Comparison of ENCODE assay signal across 17 cellular contexts in genomic region chr1:167502192-167502551, GRCh38. TPM values are rescaled to one million over a fixed set of nuclear protein-coding genes. Genes with fewer than 3 reads are reported as not detected.
DNase-seq lines count a peak whose midpoint lies in the region; ATAC-seq and TF ChIP-seq lines count a peak whose summit lies in the region.
"Had no signal": no experiment of that assay in that cellular context is flagged by ENCODE, and none has a peak within 500 bp of the region (broad histone marks: within the 10 kb centered on the region; RNA-seq: fewer than 3 reads in every experiment).

No MANE protein-coding gene starts in this region.

- no peaks in the 10 kb centered on the region for H4K20me1 ChIP-seq in OCI-LY1 (ENCODE audit: insufficient read depth, low read length)
- H4K20me1 ChIP-seq: BLaER1 had no signal

- no peaks in the 10 kb centered on the region for H3K9me3 Mint-ChIP-seq in activated CD8-positive, alpha-beta memory T cell treated with anti-CD3 and anti-CD28 coated beads, Interleukin-2, amount 10 ng/mL, durations not matched to agents 7 days and 5 days (ENCODE audit: low read depth)
- H3K9me3 Mint-ChIP-seq in activated naive CD8-positive, alpha-beta T cell treated with anti-CD3 and anti-CD28 coated beads, Interleukin-2, amount 10 ng/mL, durations not matched to agents 7 days and 5 days = no peaks in the 10 kb centered on the region
- H3K9me3 Mint-ChIP-seq in progenitor cell of endocrine pancreas (ENCODE audit: low read depth) = no peaks in the 10 kb centered on the region
- H3K9me3 Mint-ChIP-seq: activated B cell treated with CpG ODN at 0.5 μM for 24 hours, nephron had no signal

- peak overlapping the region; percentile 83 for H3K27ac Mint-ChIP-seq in activated CD8-positive, alpha-beta memory T cell treated with anti-CD3 and anti-CD28 coated beads, Interleukin-2, amount 10 ng/mL, durations not matched to agents 7 days and 5 days
- peak overlapping the region; percentile 88 for H3K27ac Mint-ChIP-seq in activated naive CD8-positive, alpha-beta T cell treated with anti-CD3 and anti-CD28 coated beads, Interleukin-2, amount 10 ng/mL, durations not matched to agents 7 days and 5 days
- H3K27ac Mint-ChIP-seq in progenitor cell of endocrine pancreas = no peak overlapping the region
- H3K27ac Mint-ChIP-seq: activated B cell treated with CpG ODN at 0.5 μM for 24 hours, nephron had no signal

- peaks cover 83% of the 10 kb centered on the region for H3K4me1 Mint-ChIP-seq in activated CD8-positive, alpha-beta memory T cell treated with anti-CD3 and anti-CD28 coated beads, Interleukin-2, amount 10 ng/mL, durations not matched to agents 7 days and 5 days
- peaks cover 80% of the 10 kb centered on the region for H3K4me1 Mint-ChIP-seq in activated naive CD8-positive, alpha-beta T cell treated with anti-CD3 and anti-CD28 coated beads, Interleukin-2, amount 10 ng/mL, durations not matched to agents 7 days and 5 days
- peaks cover 3% of the 10 kb centered on the region for H3K4me1 Mint-ChIP-seq in progenitor cell of endocrine pancreas (ENCODE audit: low read depth)

- H3K4me3 Mint-ChIP-seq in activated CD8-positive, alpha-beta memory T cell treated with anti-CD3 and anti-CD28 coated beads, Interleukin-2, amount 10 ng/mL, durations not matched to agents 7 days and 5 days = peak overlapping the region; percentile 16
- H3K4me3 Mint-ChIP-seq in activated naive CD8-positive, alpha-beta T cell treated with anti-CD3 and anti-CD28 coated beads, Interleukin-2, amount 10 ng/mL, durations not matched to agents 7 days and 5 days = peak overlapping the region; percentile 43
- no peak overlapping the region for H3K4me3 Mint-ChIP-seq in progenitor cell of endocrine pancreas (ENCODE audit: low read depth)
- H3K4me3 Mint-ChIP-seq: activated B cell treated with CpG ODN at 0.5 μM for 24 hours, nephron had no signal

- H3K4me2 ChIP-seq in OCI-LY1 (ENCODE audit: low read length) (peak overlapping the region; percentile 57), parathyroid adenoma (ENCODE audit: low read length) (peak overlapping the region; percentile 56)
- H3K4me2 ChIP-seq: BLaER1 had no signal

- peaks cover 51% of the 10 kb centered on the region for H3K36me3 Mint-ChIP-seq in activated CD8-positive, alpha-beta memory T cell treated with anti-CD3 and anti-CD28 coated beads, Interleukin-2, amount 10 ng/mL, durations not matched to agents 7 days and 5 days
- peaks cover 43% of the 10 kb centered on the region for H3K36me3 Mint-ChIP-seq in activated naive CD8-positive, alpha-beta T cell treated with anti-CD3 and anti-CD28 coated beads, Interleukin-2, amount 10 ng/mL, durations not matched to agents 7 days and 5 days
- H3K36me3 Mint-ChIP-seq in progenitor cell of endocrine pancreas (ENCODE audit: insufficient read depth) = no peaks in the 10 kb centered on the region

- CTCF ChIA-PET in activated CD8-positive, alpha-beta memory T cell treated with anti-CD3 and anti-CD28 coated beads, Interleukin-2, amount 10 ng/mL, durations not matched to agents 7 days and 5 days (lab: Charles Lee) = interaction anchor here (0.7 to 5.8 kb wide), 4 partner anchors 15 to 100 kb away, joined by 3 to 63 read pairs (median 15); partner anchors contain the start of gene CD247

- H3K4me3 ChIP-seq in OCI-LY1 (ENCODE audit: low read depth, low read length, poor library complexity, severe bottlenecking) = peak overlapping the region; percentile 38
- peak overlapping the region; percentile 20 for H3K4me3 ChIP-seq in parathyroid adenoma (ENCODE audit: low read depth, low read length)
- H3K4me3 ChIP-seq: BLaER1, SJSA1 had no signal

- peak; percentile 16 for ATAC-seq in activated CD8-positive, alpha-beta memory T cell treated with anti-CD3 and anti-CD28 coated beads, Interleukin-2, amount 10 ng/mL, durations not matched to agents 7 days and 5 days
- no peak for ATAC-seq in activated naive CD8-positive, alpha-beta T cell treated with anti-CD3 and anti-CD28 coated beads, Interleukin-2, amount 10 ng/mL, durations not matched to agents 7 days and 5 days (ENCODE audit: low read depth)
- no peak for ATAC-seq in esophagus mucosa

- H3K4me1 ChIP-seq in OCI-LY1 (ENCODE audit: insufficient read depth, low read length, severe bottlenecking) (peaks cover 80% of the 10 kb centered on the region), parathyroid adenoma (peaks cover 4% of the 10 kb centered on the region)
- H3K4me1 ChIP-seq: SJSA1 had no signal

- H3K79me2 ChIP-seq in OCI-LY1 (ENCODE audit: insufficient read depth, low read length) = no peaks in the 10 kb centered on the region
- H3K79me2 ChIP-seq in parathyroid adenoma = no peaks in the 10 kb centered on the region

- H3K9me2 ChIP-seq in OCI-LY1 (ENCODE audit: low read depth, low read length) = no peaks in the 10 kb centered on the region

- peak overlapping the region; percentile 94 for H3K27ac ChIP-seq in OCI-LY1 (ENCODE audit: low read depth, low read length, poor library complexity, severe bottlenecking)
- no peak overlapping the region for H3K27ac ChIP-seq in parathyroid adenoma
- H3K27ac ChIP-seq: BLaER1, SJSA1 had no signal

- H3K27me3 ChIP-seq in OCI-LY1 (ENCODE audit: insufficient read depth, low read length) (no peaks in the 10 kb centered on the region), parathyroid adenoma (ENCODE audit: control insufficient read depth, insufficient read depth, low read length) (no peaks in the 10 kb centered on the region)
- H3K27me3 ChIP-seq: BLaER1 had no signal

- H2AFZ ChIP-seq in OCI-LY1 (ENCODE audit: low read length) = no peak overlapping the region
- H2AFZ ChIP-seq in parathyroid adenoma = peak overlapping the region; percentile 64

- H3K9ac ChIP-seq in OCI-LY1 (ENCODE audit: low read length) (peak overlapping the region; percentile 53; the same call in 1 of the 2 replicates), parathyroid adenoma (no peak overlapping the region)
- H3K9ac ChIP-seq: BLaER1 had no signal

- H3K27me3 Mint-ChIP-seq in activated CD8-positive, alpha-beta memory T cell treated with anti-CD3 and anti-CD28 coated beads, Interleukin-2, amount 10 ng/mL, durations not matched to agents 7 days and 5 days = no peaks in the 10 kb centered on the region
- H3K27me3 Mint-ChIP-seq in activated naive CD8-positive, alpha-beta T cell treated with anti-CD3 and anti-CD28 coated beads, Interleukin-2, amount 10 ng/mL, durations not matched to agents 7 days and 5 days = no peaks in the 10 kb centered on the region
- peaks cover 20% of the 10 kb centered on the region for H3K27me3 Mint-ChIP-seq in progenitor cell of endocrine pancreas

- H3K36me3 ChIP-seq in OCI-LY1 (ENCODE audit: insufficient read depth, low read length) = no peaks in the 10 kb centered on the region
- H3K36me3 ChIP-seq in parathyroid adenoma (ENCODE audit: control insufficient read depth, insufficient read depth, low read length) = no peaks in the 10 kb centered on the region
- H3K36me3 ChIP-seq: BLaER1, SJSA1 had no signal

- POLR2A ChIA-PET in activated naive CD8-positive, alpha-beta T cell treated with anti-CD3 and anti-CD28 coated beads, Interleukin-2, amount 10 ng/mL, durations not matched to agents 7 days and 5 days (lab: Charles Lee) = interaction anchor here (0.6 to 5.0 kb wide), 4 partner anchors 14 to 47 kb away, joined by 3 to 66 read pairs (median 4); partner anchors contain the start of gene CD247

- 0 out of 2 replicates have a peak, but pooled peaks cover 6% of the 10 kb centered on the region for H3F3A ChIP-seq in OCI-LY1 (ENCODE audit: insufficient read depth, low read length)

- TF ChIP-seq CTCF in OCI-LY1 (IDR thresholded peaks at IDR 0.05; ENCODE audit: low read length) (peak; percentile 19; the same call in 1 of the 2 replicates), parathyroid adenoma (IDR thresholded peaks at IDR 0.05) (no peak), progenitor cell of endocrine pancreas (IDR thresholded peaks at IDR 0.05; ENCODE audit: unreplicated experiment) (no peak)

- no peak for DNase-seq in activated CD8-positive, alpha-beta memory T cell treated with anti-CD3 and anti-CD28 coated beads, Interleukin-2, amount 10 ng/mL, durations not matched to agents 7 days and 5 days
- DNase-seq in activated CD8-positive, alpha-beta memory T cell treated with anti-CD3 and anti-CD28 coated beads for 24 hours = no peak
- no peak for DNase-seq in activated naive CD8-positive, alpha-beta T cell treated with anti-CD3 and anti-CD28 coated beads, Interleukin-2, amount 10 ng/mL, durations not matched to agents 7 days and 5 days
- DNase-seq in progenitor cell of endocrine pancreas (ENCODE audit: low spot score, unreplicated experiment) (no peak), NCI-H1694 (lab: John Stamatoyannopoulos, UW) (no peak)
- DNase-seq: activated B cell treated with CpG ODN at 0.5 μM for 24 hours, DMS153, NCI-H1436, NCI-H748 treated with DMSO at 0.1 percent for 48 hours had no signal

- H3K9me3 ChIP-seq in OCI-LY1 (ENCODE audit: low read length) = no peaks in the 10 kb centered on the region
- no peaks in the 10 kb centered on the region for H3K9me3 ChIP-seq in parathyroid adenoma (ENCODE audit: control insufficient read depth, low read length)
- H3K9me3 ChIP-seq: BLaER1, SJSA1 had no signal

RNA-seq across cellular contexts. Expression of gene CD247, which starts 16.2 kb away (rescaled TPM):
- 100 to 1,000 TPM; 190 to 197 TPM for total RNA-seq in activated CD8-positive, alpha-beta memory T cell treated with anti-CD3 and anti-CD28 coated beads, Interleukin-2, amount 10 ng/mL, durations not matched to agents 7 days and 5 days
- total RNA-seq in activated naive CD8-positive, alpha-beta T cell treated with anti-CD3 and anti-CD28 coated beads, Interleukin-2, amount 10 ng/mL, durations not matched to agents 7 days and 5 days = 100 to 1,000 TPM; 252 to 276 TPM
- total RNA-seq in progenitor cell of endocrine pancreas = not detected in 2 replicates
- 0.80 TPM for total RNA-seq in esophagus mucosa
- total RNA-seq: epithelial cell of proximal tubule, MCF 10A, SJSA1 had no signal

RNA-seq across cellular contexts. Expression of gene CREG1, which starts 51.4 kb away (rescaled TPM):
- 10 to 100 TPM; 12.7 to 15.8 TPM for total RNA-seq in activated CD8-positive, alpha-beta memory T cell treated with anti-CD3 and anti-CD28 coated beads, Interleukin-2, amount 10 ng/mL, durations not matched to agents 7 days and 5 days
- total RNA-seq in activated naive CD8-positive, alpha-beta T cell treated with anti-CD3 and anti-CD28 coated beads, Interleukin-2, amount 10 ng/mL, durations not matched to agents 7 days and 5 days = 10 to 100 TPM in 1 of 2 experiments, 1 to 10 TPM in 1; 9.8 to 11.2 TPM
- total RNA-seq in progenitor cell of endocrine pancreas = 27.7 and 32.3 TPM in 2 replicates
- 61.8 TPM for total RNA-seq in esophagus mucosa

Comparison
In these comparisons a context has a peak if more than half of its experiments do, and no peak if none do; other contexts are left out.
1. RNA of gene CD247, which starts 16.2 kb away (total RNA-seq): 252 to 276 TPM in activated naive CD8-positive, alpha-beta T cell treated with anti-CD3 and anti-CD28 coated beads, Interleukin-2, amount 10 ng/mL, durations not matched to agents 7 days and 5 days and 190 to 197 TPM in activated CD8-positive, alpha-beta memory T cell treated with anti-CD3 and anti-CD28 coated beads, Interleukin-2, amount 10 ng/mL, durations not matched to agents 7 days and 5 days; 0.80 TPM in esophagus mucosa (single experiment) and not detected in progenitor cell of endocrine pancreas; every median in the first group is over 100 times any median in the second.